Comparison of ENCODE assay signal across 13 cellular contexts in genomic region chr12:96522283-96522682, GRCh38. TPM values are rescaled to one million over a fixed set of nuclear protein-coding genes. Genes with fewer than 3 reads are reported as not detected.
"Had no signal": no experiment of that assay in that cellular context is flagged by ENCODE, and none has a peak within 500 bp of the region (broad histone marks: within the 10 kb centered on the region; RNA-seq: fewer than 3 reads in every experiment).

No MANE protein-coding gene starts in this region.

- H3K36me3 Mint-ChIP-seq: naive thymus-derived CD8-positive, alpha-beta T cell; type B pancreatic cell had no signal

- H3K4me2 ChIP-seq: hepatocyte had no signal

- H3K9me3 ChIP-seq: adrenal gland, gastrocnemius medialis, mucosa of descending colon, sigmoid colon had no signal

- DNase-seq: activated naive CD4-positive, alpha-beta T cell treated with anti-CD3 and anti-CD28 coated beads, Interleukin-2, amount 50 U/mL, for 16 hours; adrenal gland; effector memory CD4-positive, alpha-beta T cell; gastrocnemius medialis; mammary epithelial cell; mucosa of descending colon; naive thymus-derived CD8-positive, alpha-beta T cell; sigmoid colon; stimulated activated CD4-positive, alpha-beta T cell treated with anti-CD3 and anti-CD28 coated beads, Interleukin-2, amount 100 ng/mL, for 24 hours; stimulated activated naive CD4-positive, alpha-beta T cell had no signal

- H3K27me3 ChIP-seq: adrenal gland, gastrocnemius medialis, hepatocyte, sigmoid colon had no signal

- H2AFZ ChIP-seq: hepatocyte had no signal

- H3K27ac Mint-ChIP-seq: naive thymus-derived CD8-positive, alpha-beta T cell; type B pancreatic cell had no signal

- H3K4me3 ChIP-seq: adrenal gland, gastrocnemius medialis, hepatocyte, mucosa of descending colon, sigmoid colon had no signal

- H3K4me3 Mint-ChIP-seq: naive thymus-derived CD8-positive, alpha-beta T cell; type B pancreatic cell had no signal

- H3K27me3 Mint-ChIP-seq: naive thymus-derived CD8-positive, alpha-beta T cell; type B pancreatic cell had no signal

- H3K9me3 Mint-ChIP-seq: naive thymus-derived CD8-positive, alpha-beta T cell; type B pancreatic cell had no signal

- ATAC-seq: gastrocnemius medialis; mucosa of descending colon; naive thymus-derived CD8-positive, alpha-beta T cell had no signal

- H3K79me2 ChIP-seq: hepatocyte had no signal

- H3K4me1 ChIP-seq: adrenal gland, gastrocnemius medialis, sigmoid colon had no signal

- H3K36me3 ChIP-seq: adrenal gland, gastrocnemius medialis, sigmoid colon had no signal

- H3K27ac ChIP-seq: adrenal gland, epithelial cell of prostate, gastrocnemius medialis, hepatocyte, sigmoid colon had no signal

RNA-seq across cellular contexts. Expression of gene CFAP54, which starts 32.9 kb away (rescaled TPM):
- total RNA-seq: gastrocnemius medialis had no signal
- polyA plus RNA-seq: naive thymus-derived CD8-positive, alpha-beta T cell had no signal
